2 cellular contexts compared by ENCODE assay signal in the genomic region with DNA sequence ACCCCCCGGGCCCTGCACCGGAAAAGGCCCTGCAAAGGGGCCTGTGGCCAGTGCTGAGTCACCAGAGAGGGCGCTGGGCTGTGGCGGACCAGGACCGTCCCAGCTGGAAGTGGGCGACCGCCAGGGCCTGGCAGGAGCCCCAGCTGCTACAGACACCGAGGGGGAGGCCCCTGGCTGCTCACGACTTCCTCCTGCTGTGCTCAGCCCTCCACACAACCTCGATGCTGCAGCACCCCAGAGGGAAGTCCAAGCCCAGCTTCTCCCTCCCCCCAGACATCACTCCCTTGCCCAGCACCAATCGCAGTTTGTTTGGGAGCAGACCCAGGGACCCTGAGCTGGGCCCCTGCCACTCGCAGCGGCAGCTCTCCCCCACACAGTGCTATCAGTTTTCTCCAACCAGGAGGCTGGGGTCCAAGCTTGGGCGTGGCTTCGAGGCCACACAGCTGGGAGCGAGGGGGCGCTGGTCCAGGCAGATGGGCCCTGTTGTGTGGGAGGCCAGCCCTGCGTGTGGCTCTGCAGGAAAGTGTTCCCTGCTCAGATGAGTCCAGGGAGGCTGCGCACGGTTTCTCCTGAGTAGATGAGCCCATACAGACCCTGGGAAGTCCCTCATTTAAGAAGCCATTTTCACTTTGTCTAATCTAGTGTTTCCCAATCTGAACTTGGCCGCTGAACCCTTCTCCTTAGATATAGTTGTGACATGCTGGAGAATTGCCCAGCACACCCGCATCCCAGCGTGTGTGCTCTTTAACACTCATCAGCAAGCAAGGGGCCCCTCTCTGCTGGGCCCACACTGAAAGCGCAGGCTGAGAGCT.
TF ChIP-seq lines count a peak whose summit lies in the region.

No MANE protein-coding gene starts in this region.

TF ChIP-seq in WTC11, 78 proteins besides CTCF, POLR2A, EP300 and RAD21 (continues in another document):
- TF ChIP-seq, protein P1, sequence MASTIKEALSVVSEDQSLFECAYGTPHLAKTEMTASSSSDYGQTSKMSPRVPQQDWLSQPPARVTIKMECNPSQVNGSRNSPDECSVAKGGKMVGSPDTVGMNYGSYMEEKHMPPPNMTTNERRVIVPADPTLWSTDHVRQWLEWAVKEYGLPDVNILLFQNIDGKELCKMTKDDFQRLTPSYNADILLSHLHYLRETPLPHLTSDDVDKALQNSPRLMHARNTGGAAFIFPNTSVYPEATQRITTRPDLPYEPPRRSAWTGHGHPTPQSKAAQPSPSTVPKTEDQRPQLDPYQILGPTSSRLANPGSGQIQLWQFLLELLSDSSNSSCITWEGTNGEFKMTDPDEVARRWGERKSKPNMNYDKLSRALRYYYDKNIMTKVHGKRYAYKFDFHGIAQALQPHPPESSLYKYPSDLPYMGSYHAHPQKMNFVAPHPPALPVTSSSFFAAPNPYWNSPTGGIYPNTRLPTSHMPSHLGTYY (CRISPR knock-in tag; IDR thresholded peaks at IDR 0.05) = no peak; the same call in 1 of the 2 replicates
- TF ChIP-seq, protein P2, sequence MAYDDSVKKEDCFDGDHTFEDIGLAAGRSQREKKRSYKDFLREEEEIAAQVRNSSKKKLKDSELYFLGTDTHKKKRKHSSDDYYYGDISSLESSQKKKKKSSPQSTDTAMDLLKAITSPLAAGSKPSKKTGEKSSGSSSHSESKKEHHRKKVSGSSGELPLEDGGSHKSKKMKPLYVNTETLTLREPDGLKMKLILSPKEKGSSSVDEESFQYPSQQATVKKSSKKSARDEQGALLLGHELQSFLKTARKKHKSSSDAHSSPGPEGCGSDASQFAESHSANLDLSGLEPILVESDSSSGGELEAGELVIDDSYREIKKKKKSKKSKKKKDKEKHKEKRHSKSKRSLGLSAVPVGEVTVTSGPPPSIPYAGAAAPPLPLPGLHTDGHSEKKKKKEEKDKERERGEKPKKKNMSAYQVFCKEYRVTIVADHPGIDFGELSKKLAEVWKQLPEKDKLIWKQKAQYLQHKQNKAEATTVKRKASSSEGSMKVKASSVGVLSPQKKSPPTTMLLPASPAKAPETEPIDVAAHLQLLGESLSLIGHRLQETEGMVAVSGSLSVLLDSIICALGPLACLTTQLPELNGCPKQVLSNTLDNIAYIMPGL (CRISPR knock-in tag; IDR thresholded peaks at IDR 0.05) = peak; percentile 21; the same call in 1 of the 2 replicates
- TF ChIP-seq CBFB (CRISPR knock-in tag; IDR thresholded peaks at IDR 0.05; ENCODE audit: low read depth) (no peak), GTF2I (CRISPR knock-in tag; conservative IDR thresholded peaks at IDR 0.05) (no peak), SP1 (CRISPR knock-in tag; conservative IDR thresholded peaks at IDR 0.05) (0 out of 2 replicates have a peak, but pooled peaks have one; percentile 48), NFE2L1 (CRISPR knock-in tag; IDR thresholded peaks at IDR 0.05) (peak; percentile 62; the same call in 1 of the 2 replicates), OVOL2 (CRISPR knock-in tag; IDR thresholded peaks at IDR 0.05; ENCODE audit: borderline replicate concordance) (no peak), ZNF232 (CRISPR knock-in tag; IDR thresholded peaks at IDR 0.05) (0 out of 2 replicates have a peak, but pooled peaks have one; percentile 39), ETV6 (CRISPR knock-in tag; IDR thresholded peaks at IDR 0.05) (0 out of 2 replicates have a peak, but pooled peaks have one; percentile 60)
- TF ChIP-seq, protein P3, sequence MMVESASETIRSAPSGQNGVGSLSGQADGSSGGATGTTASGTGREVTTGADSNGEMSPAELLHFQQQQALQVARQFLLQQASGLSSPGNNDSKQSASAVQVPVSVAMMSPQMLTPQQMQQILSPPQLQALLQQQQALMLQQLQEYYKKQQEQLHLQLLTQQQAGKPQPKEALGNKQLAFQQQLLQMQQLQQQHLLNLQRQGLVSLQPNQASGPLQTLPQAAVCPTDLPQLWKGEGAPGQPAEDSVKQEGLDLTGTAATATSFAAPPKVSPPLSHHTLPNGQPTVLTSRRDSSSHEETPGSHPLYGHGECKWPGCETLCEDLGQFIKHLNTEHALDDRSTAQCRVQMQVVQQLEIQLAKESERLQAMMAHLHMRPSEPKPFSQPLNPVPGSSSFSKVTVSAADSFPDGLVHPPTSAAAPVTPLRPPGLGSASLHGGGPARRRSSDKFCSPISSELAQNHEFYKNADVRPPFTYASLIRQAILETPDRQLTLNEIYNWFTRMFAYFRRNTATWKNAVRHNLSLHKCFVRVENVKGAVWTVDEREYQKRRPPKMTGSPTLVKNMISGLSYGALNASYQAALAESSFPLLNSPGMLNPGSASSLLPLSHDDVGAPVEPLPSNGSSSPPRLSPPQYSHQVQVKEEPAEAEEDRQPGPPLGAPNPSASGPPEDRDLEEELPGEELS (CRISPR knock-in tag; IDR thresholded peaks at IDR 0.05) = 0 out of 2 replicates have a peak, but pooled peaks have one; percentile 16
- TF ChIP-seq, protein P4, sequence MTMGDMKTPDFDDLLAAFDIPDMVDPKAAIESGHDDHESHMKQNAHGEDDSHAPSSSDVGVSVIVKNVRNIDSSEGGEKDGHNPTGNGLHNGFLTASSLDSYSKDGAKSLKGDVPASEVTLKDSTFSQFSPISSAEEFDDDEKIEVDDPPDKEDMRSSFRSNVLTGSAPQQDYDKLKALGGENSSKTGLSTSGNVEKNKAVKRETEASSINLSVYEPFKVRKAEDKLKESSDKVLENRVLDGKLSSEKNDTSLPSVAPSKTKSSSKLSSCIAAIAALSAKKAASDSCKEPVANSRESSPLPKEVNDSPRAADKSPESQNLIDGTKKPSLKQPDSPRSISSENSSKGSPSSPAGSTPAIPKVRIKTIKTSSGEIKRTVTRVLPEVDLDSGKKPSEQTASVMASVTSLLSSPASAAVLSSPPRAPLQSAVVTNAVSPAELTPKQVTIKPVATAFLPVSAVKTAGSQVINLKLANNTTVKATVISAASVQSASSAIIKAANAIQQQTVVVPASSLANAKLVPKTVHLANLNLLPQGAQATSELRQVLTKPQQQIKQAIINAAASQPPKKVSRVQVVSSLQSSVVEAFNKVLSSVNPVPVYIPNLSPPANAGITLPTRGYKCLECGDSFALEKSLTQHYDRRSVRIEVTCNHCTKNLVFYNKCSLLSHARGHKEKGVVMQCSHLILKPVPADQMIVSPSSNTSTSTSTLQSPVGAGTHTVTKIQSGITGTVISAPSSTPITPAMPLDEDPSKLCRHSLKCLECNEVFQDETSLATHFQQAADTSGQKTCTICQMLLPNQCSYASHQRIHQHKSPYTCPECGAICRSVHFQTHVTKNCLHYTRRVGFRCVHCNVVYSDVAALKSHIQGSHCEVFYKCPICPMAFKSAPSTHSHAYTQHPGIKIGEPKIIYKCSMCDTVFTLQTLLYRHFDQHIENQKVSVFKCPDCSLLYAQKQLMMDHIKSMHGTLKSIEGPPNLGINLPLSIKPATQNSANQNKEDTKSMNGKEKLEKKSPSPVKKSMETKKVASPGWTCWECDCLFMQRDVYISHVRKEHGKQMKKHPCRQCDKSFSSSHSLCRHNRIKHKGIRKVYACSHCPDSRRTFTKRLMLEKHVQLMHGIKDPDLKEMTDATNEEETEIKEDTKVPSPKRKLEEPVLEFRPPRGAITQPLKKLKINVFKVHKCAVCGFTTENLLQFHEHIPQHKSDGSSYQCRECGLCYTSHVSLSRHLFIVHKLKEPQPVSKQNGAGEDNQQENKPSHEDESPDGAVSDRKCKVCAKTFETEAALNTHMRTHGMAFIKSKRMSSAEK (CRISPR knock-in tag; IDR thresholded peaks at IDR 0.05; ENCODE audit: borderline replicate concordance) = no peak

TF ChIP-seq in H1, 55 proteins besides CTCF, POLR2A, EP300 and RAD21 (continues in another document):
- TF ChIP-seq NRF1 (IDR thresholded peaks at IDR 0.05; ENCODE audit: low read depth, low read length) (no peak), TAF1 (IDR thresholded peaks at IDR 0.05; ENCODE audit: low read depth, low read length) (peak; percentile 24; the same call in 1 of the 2 replicates), RXRA (IDR thresholded peaks at IDR 0.05; ENCODE audit: insufficient read depth, low read depth, low read length) (no peak), HDAC6 (IDR thresholded peaks at IDR 0.05; ENCODE audit: low read depth, low read length) (no peak), SUZ12 (IDR thresholded peaks at IDR 0.05; ENCODE audit: low read length) (no peak), CREB1 (IDR thresholded peaks at IDR 0.05) (peak; percentile 12; the same call in 1 of the 2 replicates), SP2 (IDR thresholded peaks at IDR 0.05; ENCODE audit: low read length) (no peak), CEBPB (IDR thresholded peaks at IDR 0.05; ENCODE audit: low read depth, low read length) (no peak), CBX8 (IDR thresholded peaks at IDR 0.05; ENCODE audit: borderline replicate concordance, low read depth, low read length) (no peak), POLR2AphosphoS5 (IDR thresholded peaks at IDR 0.05; ENCODE audit: low read depth, low read length) (peak; percentile 62; the same call in 1 of the 2 replicates), CBX5 (IDR thresholded peaks at IDR 0.05; ENCODE audit: low read depth, low read length) (no peak), CHD2 (IDR thresholded peaks at IDR 0.05; ENCODE audit: low read length) (no peak), JUND (IDR thresholded peaks at IDR 0.05; ENCODE audit: low read length) (0 out of 2 replicates have a peak, but pooled peaks have one; percentile 20), GTF2F1 (IDR thresholded peaks at IDR 0.05; ENCODE audit: borderline replicate concordance, low read depth, low read length) (peak; percentile 6; the same call in 1 of the 2 replicates), YY1 (IDR thresholded peaks at IDR 0.05; ENCODE audit: low read depth, low read length) (no peak), MAFK (IDR thresholded peaks at IDR 0.05; ENCODE audit: low read depth, low read length) (no peak), ZNF274 (IDR thresholded peaks at IDR 0.05; ENCODE audit: borderline replicate concordance, extremely low read depth, low read length) (no peak), SP4 (IDR thresholded peaks at IDR 0.05; ENCODE audit: low read length) (no peak)
- TF ChIP-seq, protein P5, sequence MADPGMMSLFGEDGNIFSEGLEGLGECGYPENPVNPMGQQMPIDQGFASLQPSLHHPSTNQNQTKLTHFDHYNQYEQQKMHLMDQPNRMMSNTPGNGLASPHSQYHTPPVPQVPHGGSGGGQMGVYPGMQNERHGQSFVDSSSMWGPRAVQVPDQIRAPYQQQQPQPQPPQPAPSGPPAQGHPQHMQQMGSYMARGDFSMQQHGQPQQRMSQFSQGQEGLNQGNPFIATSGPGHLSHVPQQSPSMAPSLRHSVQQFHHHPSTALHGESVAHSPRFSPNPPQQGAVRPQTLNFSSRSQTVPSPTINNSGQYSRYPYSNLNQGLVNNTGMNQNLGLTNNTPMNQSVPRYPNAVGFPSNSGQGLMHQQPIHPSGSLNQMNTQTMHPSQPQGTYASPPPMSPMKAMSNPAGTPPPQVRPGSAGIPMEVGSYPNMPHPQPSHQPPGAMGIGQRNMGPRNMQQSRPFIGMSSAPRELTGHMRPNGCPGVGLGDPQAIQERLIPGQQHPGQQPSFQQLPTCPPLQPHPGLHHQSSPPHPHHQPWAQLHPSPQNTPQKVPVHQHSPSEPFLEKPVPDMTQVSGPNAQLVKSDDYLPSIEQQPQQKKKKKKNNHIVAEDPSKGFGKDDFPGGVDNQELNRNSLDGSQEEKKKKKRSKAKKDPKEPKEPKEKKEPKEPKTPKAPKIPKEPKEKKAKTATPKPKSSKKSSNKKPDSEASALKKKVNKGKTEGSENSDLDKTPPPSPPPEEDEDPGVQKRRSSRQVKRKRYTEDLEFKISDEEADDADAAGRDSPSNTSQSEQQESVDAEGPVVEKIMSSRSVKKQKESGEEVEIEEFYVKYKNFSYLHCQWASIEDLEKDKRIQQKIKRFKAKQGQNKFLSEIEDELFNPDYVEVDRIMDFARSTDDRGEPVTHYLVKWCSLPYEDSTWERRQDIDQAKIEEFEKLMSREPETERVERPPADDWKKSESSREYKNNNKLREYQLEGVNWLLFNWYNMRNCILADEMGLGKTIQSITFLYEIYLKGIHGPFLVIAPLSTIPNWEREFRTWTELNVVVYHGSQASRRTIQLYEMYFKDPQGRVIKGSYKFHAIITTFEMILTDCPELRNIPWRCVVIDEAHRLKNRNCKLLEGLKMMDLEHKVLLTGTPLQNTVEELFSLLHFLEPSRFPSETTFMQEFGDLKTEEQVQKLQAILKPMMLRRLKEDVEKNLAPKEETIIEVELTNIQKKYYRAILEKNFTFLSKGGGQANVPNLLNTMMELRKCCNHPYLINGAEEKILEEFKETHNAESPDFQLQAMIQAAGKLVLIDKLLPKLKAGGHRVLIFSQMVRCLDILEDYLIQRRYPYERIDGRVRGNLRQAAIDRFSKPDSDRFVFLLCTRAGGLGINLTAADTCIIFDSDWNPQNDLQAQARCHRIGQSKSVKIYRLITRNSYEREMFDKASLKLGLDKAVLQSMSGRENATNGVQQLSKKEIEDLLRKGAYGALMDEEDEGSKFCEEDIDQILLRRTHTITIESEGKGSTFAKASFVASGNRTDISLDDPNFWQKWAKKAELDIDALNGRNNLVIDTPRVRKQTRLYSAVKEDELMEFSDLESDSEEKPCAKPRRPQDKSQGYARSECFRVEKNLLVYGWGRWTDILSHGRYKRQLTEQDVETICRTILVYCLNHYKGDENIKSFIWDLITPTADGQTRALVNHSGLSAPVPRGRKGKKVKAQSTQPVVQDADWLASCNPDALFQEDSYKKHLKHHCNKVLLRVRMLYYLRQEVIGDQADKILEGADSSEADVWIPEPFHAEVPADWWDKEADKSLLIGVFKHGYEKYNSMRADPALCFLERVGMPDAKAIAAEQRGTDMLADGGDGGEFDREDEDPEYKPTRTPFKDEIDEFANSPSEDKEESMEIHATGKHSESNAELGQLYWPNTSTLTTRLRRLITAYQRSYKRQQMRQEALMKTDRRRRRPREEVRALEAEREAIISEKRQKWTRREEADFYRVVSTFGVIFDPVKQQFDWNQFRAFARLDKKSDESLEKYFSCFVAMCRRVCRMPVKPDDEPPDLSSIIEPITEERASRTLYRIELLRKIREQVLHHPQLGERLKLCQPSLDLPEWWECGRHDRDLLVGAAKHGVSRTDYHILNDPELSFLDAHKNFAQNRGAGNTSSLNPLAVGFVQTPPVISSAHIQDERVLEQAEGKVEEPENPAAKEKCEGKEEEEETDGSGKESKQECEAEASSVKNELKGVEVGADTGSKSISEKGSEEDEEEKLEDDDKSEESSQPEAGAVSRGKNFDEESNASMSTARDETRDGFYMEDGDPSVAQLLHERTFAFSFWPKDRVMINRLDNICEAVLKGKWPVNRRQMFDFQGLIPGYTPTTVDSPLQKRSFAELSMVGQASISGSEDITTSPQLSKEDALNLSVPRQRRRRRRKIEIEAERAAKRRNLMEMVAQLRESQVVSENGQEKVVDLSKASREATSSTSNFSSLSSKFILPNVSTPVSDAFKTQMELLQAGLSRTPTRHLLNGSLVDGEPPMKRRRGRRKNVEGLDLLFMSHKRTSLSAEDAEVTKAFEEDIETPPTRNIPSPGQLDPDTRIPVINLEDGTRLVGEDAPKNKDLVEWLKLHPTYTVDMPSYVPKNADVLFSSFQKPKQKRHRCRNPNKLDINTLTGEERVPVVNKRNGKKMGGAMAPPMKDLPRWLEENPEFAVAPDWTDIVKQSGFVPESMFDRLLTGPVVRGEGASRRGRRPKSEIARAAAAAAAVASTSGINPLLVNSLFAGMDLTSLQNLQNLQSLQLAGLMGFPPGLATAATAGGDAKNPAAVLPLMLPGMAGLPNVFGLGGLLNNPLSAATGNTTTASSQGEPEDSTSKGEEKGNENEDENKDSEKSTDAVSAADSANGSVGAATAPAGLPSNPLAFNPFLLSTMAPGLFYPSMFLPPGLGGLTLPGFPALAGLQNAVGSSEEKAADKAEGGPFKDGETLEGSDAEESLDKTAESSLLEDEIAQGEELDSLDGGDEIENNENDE (IDR thresholded peaks at IDR 0.05; ENCODE audit: insufficient replicate concordance, low read length) = no peak
- TF ChIP-seq, protein P6, sequence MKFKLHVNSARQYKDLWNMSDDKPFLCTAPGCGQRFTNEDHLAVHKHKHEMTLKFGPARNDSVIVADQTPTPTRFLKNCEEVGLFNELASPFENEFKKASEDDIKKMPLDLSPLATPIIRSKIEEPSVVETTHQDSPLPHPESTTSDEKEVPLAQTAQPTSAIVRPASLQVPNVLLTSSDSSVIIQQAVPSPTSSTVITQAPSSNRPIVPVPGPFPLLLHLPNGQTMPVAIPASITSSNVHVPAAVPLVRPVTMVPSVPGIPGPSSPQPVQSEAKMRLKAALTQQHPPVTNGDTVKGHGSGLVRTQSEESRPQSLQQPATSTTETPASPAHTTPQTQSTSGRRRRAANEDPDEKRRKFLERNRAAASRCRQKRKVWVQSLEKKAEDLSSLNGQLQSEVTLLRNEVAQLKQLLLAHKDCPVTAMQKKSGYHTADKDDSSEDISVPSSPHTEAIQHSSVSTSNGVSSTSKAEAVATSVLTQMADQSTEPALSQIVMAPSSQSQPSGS (IDR thresholded peaks at IDR 0.05; ENCODE audit: low read length) = 0 out of 2 replicates have a peak, but pooled peaks have one; percentile 21
